5 cellular contexts compared by ENCODE assay signal in the genomic region with DNA sequence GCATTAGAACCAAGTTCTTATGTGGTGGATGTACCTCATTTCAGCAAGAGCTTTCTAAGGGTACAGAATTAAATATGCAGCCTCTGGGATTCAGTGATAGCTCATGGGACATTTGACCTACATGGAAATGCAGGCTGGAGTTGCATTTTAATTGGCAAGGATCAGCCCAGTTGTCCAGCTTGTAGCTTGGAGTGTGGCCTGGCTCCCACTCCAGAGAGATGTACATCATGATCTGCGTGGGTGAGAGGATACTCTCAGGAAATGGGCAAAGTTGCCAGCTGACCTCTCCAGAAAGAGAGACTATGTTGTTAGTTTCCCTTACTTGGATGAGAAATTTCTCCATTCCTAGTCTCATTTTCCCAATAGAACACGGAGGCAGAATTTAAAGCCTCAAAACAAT.
"Had no signal": no experiment of that assay in that cellular context is flagged by ENCODE, and none has a peak within 500 bp of the region (broad histone marks: within the 10 kb centered on the region; RNA-seq: fewer than 3 reads in every experiment).

No MANE protein-coding gene starts in this region.

- H3K4me3 ChIP-seq: GM23338, K562 had no signal

- ATAC-seq: GM23338, K562 had no signal

- H3K27ac Mint-ChIP-seq: GM23338, H9 had no signal

- H3K4me3 Mint-ChIP-seq: GM23338, H9 had no signal

- H3K9me3 Mint-ChIP-seq: GM23338, H9 had no signal

- DNase-seq: H9, HCEC 1CT, IMR-90 had no signal
